Comparison of ENCODE assay signal across 8 cellular contexts in the genomic region with DNA sequence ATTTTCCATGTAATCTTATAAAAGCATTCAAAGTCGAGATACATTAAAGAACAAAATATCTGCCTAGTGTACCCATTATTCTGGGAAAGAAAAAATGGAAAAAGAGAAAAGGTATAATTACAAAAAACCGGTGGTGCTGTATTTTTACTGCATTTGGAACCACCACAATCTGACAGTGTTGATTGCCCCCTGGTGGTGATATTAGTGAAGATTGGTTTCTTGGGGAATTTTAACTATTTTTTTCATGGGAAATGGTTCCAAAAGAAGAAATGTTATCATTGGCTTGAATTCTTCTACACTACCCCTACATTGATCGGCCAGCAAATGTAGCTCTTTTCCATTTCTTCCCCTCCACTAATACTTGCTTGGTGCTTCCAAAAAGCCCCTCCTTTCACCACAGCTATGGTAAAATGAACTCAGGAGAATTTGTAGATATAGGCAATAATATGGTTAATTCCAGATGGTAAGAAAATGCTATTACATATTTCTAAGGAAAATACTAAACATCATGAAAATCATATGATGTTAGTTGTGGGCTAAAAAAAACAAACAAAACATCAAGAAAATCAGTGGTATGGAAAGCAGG. TPM values are rescaled to one million over a fixed set of nuclear protein-coding genes. Genes with fewer than 3 reads are reported as not detected.
A peak's percentile ranks its signal among the peaks of the same experiment; 100 is the strongest.
DNase-seq lines count a peak whose midpoint lies in the region; ATAC-seq and TF ChIP-seq lines count a peak whose summit lies in the region.

No MANE protein-coding gene starts in this region.

- H3K27ac ChIP-seq in mesendoderm (ENCODE audit: low read depth, low read length) = no peak overlapping the region

- no peak overlapping the region for H2BK15ac ChIP-seq in mesendoderm (replicated peaks; ENCODE audit: low read depth)

- no peaks in the 10 kb centered on the region for H3K36me3 ChIP-seq in mesendoderm (ENCODE audit: control insufficient read depth, insufficient read depth, low read length)

- ATAC-seq in GM18498 (IDR thresholded peaks at IDR 0.05; ENCODE audit: unreplicated experiment) = no peak
- no peak for ATAC-seq in HG03571 (IDR thresholded peaks at IDR 0.05; ENCODE audit: unreplicated experiment)

- H2BK5ac ChIP-seq in mesendoderm (ENCODE audit: low read length) = no peak overlapping the region

- no peak overlapping the region for H4K8ac ChIP-seq in mesendoderm (ENCODE audit: low read depth, low read length)

- H3K27me3 ChIP-seq in mesendoderm (ENCODE audit: insufficient read depth, low read length, poor library complexity) = no peaks in the 10 kb centered on the region

- H3K79me1 ChIP-seq in mesendoderm (ENCODE audit: low read length) = no peaks in the 10 kb centered on the region

- H3K9ac ChIP-seq in mesendoderm (ENCODE audit: low read length) = no peak overlapping the region

- H3K4me2 ChIP-seq in mesendoderm (ENCODE audit: low read length) = no peak overlapping the region

- TF ChIP-seq CTCF in GM10266 (IDR thresholded peaks at IDR 0.05; ENCODE audit: control insufficient read depth, insufficient read depth, low read depth, missing control alignments) = peak; percentile 61

- no peaks in the 10 kb centered on the region for H3K4me1 ChIP-seq in mesendoderm (ENCODE audit: control insufficient read depth, low read depth, low read length)

- H2AK5ac ChIP-seq in mesendoderm (ENCODE audit: low read length) = no peak overlapping the region

- no peak overlapping the region for H3K23ac ChIP-seq in mesendoderm (ENCODE audit: low read length)

- H2BK120ac ChIP-seq in mesendoderm (ENCODE audit: low read depth, low read length) = no peak overlapping the region

- H4K5ac ChIP-seq in mesendoderm (ENCODE audit: low read length) = no peak overlapping the region

- no peaks in the 10 kb centered on the region for H3K79me2 ChIP-seq in mesendoderm (ENCODE audit: control insufficient read depth, insufficient read depth, low read length)

- no CpG with 5 or more reads among the region's 3 CpGs for WGBS in mesendoderm (ENCODE audit: extremely low coverage, insufficient coverage, low lambda C conversion rate)

- no peak overlapping the region for H3K4ac ChIP-seq in mesendoderm (ENCODE audit: low read depth, low read length)

- DNase-seq in AG20443 (ENCODE audit: low spot score) = peak; percentile 44
- DNase-seq in GM10266 (ENCODE audit: extremely low spot score) = peak; percentile 24
- DNase-seq in NCI-H2227 (lab: John Stamatoyannopoulos, UW; ENCODE audit: unreplicated experiment) = peak; percentile 57
- DNase-seq in cerebellar cortex (ENCODE audit: low spot score) = peak; percentile 38
- peak; percentile 36 for DNase-seq in mesendoderm
- DNase-seq in activated T-cell treated with anti-CD3 and anti-CD28 coated beads, Interleukin-2, amount 50 U/mL, for 1 hour = no peak

- H3K56ac ChIP-seq in mesendoderm (ENCODE audit: low read length) = no peak overlapping the region

- H3K4me3 ChIP-seq in mesendoderm (ENCODE audit: low read length) = no peak overlapping the region

- H3K18ac ChIP-seq in mesendoderm (ENCODE audit: low read length) = no peak overlapping the region

RNA-seq across cellular contexts. Expression of a gene that starts 50.0 kb away (rescaled TPM):
- 12.4 TPM for polyA plus RNA-seq in mesendoderm (2013, experiment 1 of 2)
- polyA plus RNA-seq in mesendoderm (2013, experiment 2 of 2) = 12.2 TPM
